35 cellular contexts compared by ENCODE assay signal in genomic region chr10:72654720-72655119, GRCh38.
"Had no signal": no experiment of that assay in that cellular context is flagged by ENCODE, and none has a peak within 500 bp of the region (broad histone marks: within the 10 kb centered on the region; RNA-seq: fewer than 3 reads in every experiment).

No MANE protein-coding gene starts in this region.

- ATAC-seq: activated CD8-positive, alpha-beta T cell treated with anti-CD3 and anti-CD28 coated beads for 36 hours; activated naive CD4-positive, alpha-beta T cell treated with anti-CD3 and anti-CD28 coated beads, Interleukin-2, amount 50 U/mL, for 72 hours; activated T-cell treated with anti-CD3 and anti-CD28 coated beads, Interleukin-2, amount 50 U/mL, for 4 hours; activated T-cell treated with anti-CD3 and anti-CD28 coated beads, Interleukin-2, amount 50 U/mL, for 72 hours; activated T-helper 17 cell treated with anti-CD3 and anti-CD28 coated beads, Interleukin-2, amount 50 U/mL, for 72 hours; body of pancreas had no signal

- H3K27me3 Mint-ChIP-seq: activated B cell treated with CpG ODN at 0.5 μM for 24 hours; activated CD4-positive, alpha-beta memory T cell treated with anti-CD3 and anti-CD28 coated beads for 36 hours; activated CD8-positive, alpha-beta T cell treated with anti-CD3 and anti-CD28 coated beads for 36 hours; activated naive CD8-positive, alpha-beta T cell treated with anti-CD3 and anti-CD28 coated beads for 36 hours; activated T-helper 17 cell treated with anti-CD3 and anti-CD28 coated beads, Interleukin-2, amount 50 U/mL, for 72 hours had no signal

- H3K36me3 Mint-ChIP-seq: activated CD4-positive, alpha-beta memory T cell treated with anti-CD3 and anti-CD28 coated beads for 36 hours; activated naive CD4-positive, alpha-beta T cell treated with anti-CD3 and anti-CD28 coated beads, Interleukin-2, amount 50 U/mL, for 72 hours; activated naive CD8-positive, alpha-beta T cell treated with anti-CD3 and anti-CD28 coated beads for 36 hours had no signal

- H3K36me3 ChIP-seq: adrenal gland, brain microvascular endothelial cell, breast epithelium had no signal

- H3K27ac ChIP-seq: adrenal gland, body of pancreas, brain microvascular endothelial cell, breast epithelium, VCaP had no signal

- H3K27ac Mint-ChIP-seq: activated B cell treated with CpG ODN at 0.5 μM for 24 hours; activated CD4-positive, alpha-beta memory T cell treated with anti-CD3 and anti-CD28 coated beads for 36 hours; activated CD4-positive, alpha-beta T cell treated with anti-CD3 and anti-CD28 coated beads, Interleukin-2, amount 10 ng/mL, durations not matched to agents 24 days and 14 days; activated CD8-positive, alpha-beta T cell treated with anti-CD3 and anti-CD28 coated beads for 36 hours; activated naive CD4-positive, alpha-beta T cell treated with anti-CD3 and anti-CD28 coated beads for 36 hours; activated naive CD4-positive, alpha-beta T cell treated with anti-CD3 and anti-CD28 coated beads, Interleukin-2, amount 50 U/mL, for 72 hours; activated naive CD8-positive, alpha-beta T cell treated with anti-CD3 and anti-CD28 coated beads for 36 hours; activated T-cell treated with anti-CD3 and anti-CD28 coated beads, Interleukin-2, amount 50 U/mL, for 72 hours; activated T-helper 1 cell treated with anti-CD3 and anti-CD28 coated beads, Interleukin-12 subunit alpha, Interleukin-12 subunit beta, Interleukin-2, Interleukin-4 antibody, amounts not matched to agents 30 ng/mL and 10 ng/mL and 1 ng/mL, durations not matched to agents 14 hours and 24 hours and 36 hours; activated T-helper 17 cell treated with anti-CD3 and anti-CD28 coated beads, Interleukin-2, amount 50 U/mL, for 72 hours; T-helper 1 cell treated with Interleukin-12 subunit alpha and Interleukin-12 subunit beta and Interleukin-4 antibody, amounts not matched to agents 30 μg/mL and 1 μg/mL, for 36 hours; T-helper 2 cell treated with Interferon-gamma antibody and Interleukin-4, amounts not matched to agents 5 μg/mL and 100 μg/mL, for 36 hours had no signal

- H3K27me3 ChIP-seq: adrenal gland, body of pancreas, brain microvascular endothelial cell, breast epithelium had no signal

- H3K4me3 Mint-ChIP-seq: activated B cell treated with CpG ODN at 0.5 μM for 24 hours; activated CD4-positive, alpha-beta memory T cell treated with anti-CD3 and anti-CD28 coated beads for 36 hours; activated CD4-positive, alpha-beta T cell treated with anti-CD3 and anti-CD28 coated beads, Interleukin-2, amount 10 ng/mL, durations not matched to agents 24 days and 14 days; activated CD8-positive, alpha-beta T cell treated with anti-CD3 and anti-CD28 coated beads for 36 hours; activated naive CD4-positive, alpha-beta T cell treated with anti-CD3 and anti-CD28 coated beads for 36 hours; activated naive CD8-positive, alpha-beta T cell treated with anti-CD3 and anti-CD28 coated beads for 36 hours; activated T-cell treated with anti-CD3 and anti-CD28 coated beads, Interleukin-2, amount 50 U/mL, for 4 hours; activated T-cell treated with anti-CD3 and anti-CD28 coated beads, Interleukin-2, amount 50 U/mL, for 72 hours; activated T-helper 1 cell treated with anti-CD3 and anti-CD28 coated beads, Interleukin-12 subunit alpha, Interleukin-12 subunit beta, Interleukin-2, Interleukin-4 antibody, amounts not matched to agents 30 ng/mL and 10 ng/mL and 1 ng/mL, durations not matched to agents 14 hours and 24 hours and 36 hours; activated T-helper 17 cell treated with anti-CD3 and anti-CD28 coated beads, Interleukin-2, amount 50 U/mL, for 72 hours; T-helper 1 cell treated with Interleukin-12 subunit alpha and Interleukin-12 subunit beta and Interleukin-4 antibody, amounts not matched to agents 30 μg/mL and 1 μg/mL, for 36 hours; T-helper 2 cell treated with Interferon-gamma antibody and Interleukin-4, amounts not matched to agents 5 μg/mL and 100 μg/mL, for 36 hours had no signal

- H3K4me1 ChIP-seq: adrenal gland, body of pancreas, breast epithelium had no signal

- DNase-seq: activated B cell treated with CpG ODN at 0.5 μM for 24 hours; activated CD4-positive, alpha-beta memory T cell treated with anti-CD3 and anti-CD28 coated beads for 36 hours; activated CD4-positive, alpha-beta T cell treated with anti-CD3 and anti-CD28 coated beads for 4 hours; activated CD4-positive, alpha-beta T cell treated with anti-CD3 and anti-CD28 coated beads, Interleukin-2, amount 10 ng/mL, durations not matched to agents 24 days and 14 days; activated CD4-positive, alpha-beta T cell treated with anti-CD3 and anti-CD28 coated beads, Interleukin-2, amount 50 U/mL, for 1 hour; activated CD4-positive, alpha-beta T cell treated with anti-CD3 and anti-CD28 coated beads, Interleukin-2, amount 50 U/mL, for 4 hours; activated CD4-positive, CD25-positive, alpha-beta regulatory T cell treated with anti-CD3 and anti-CD28 coated beads, Interleukin-2, amount 50 U/mL, for 72 hours; activated CD8-positive, alpha-beta memory T cell treated with anti-CD3 and anti-CD28 coated beads, Interleukin-2, amount 50 U/mL, for 4 hours; activated CD8-positive, alpha-beta T cell treated with anti-CD3 and anti-CD28 coated beads for 36 hours; activated effector memory CD4-positive, alpha-beta T cell treated with anti-CD3 and anti-CD28 coated beads, Interleukin-2, amount 50 U/mL, for 16 hours; activated gamma-delta T cell treated with Interleukin-2 at 50 U/mL for 16 hours; activated naive CD4-positive, alpha-beta T cell; activated naive CD4-positive, alpha-beta T cell treated with anti-CD3 and anti-CD28 coated beads for 36 hours; activated naive CD4-positive, alpha-beta T cell treated with anti-CD3 and anti-CD28 coated beads, Interleukin-2, amount 50 U/mL, for 16 hours; activated naive CD8-positive, alpha-beta T cell treated with anti-CD3 and anti-CD28 coated beads for 36 hours; activated T-cell treated with anti-CD3 and anti-CD28 coated beads for 4 hours; activated T-cell treated with anti-CD3 and anti-CD28 coated beads, Interleukin-2, amount 50 U/mL, for 1 hour; activated T-cell treated with anti-CD3 and anti-CD28 coated beads, Interleukin-2, amount 50 U/mL, for 4 hours; activated T-cell treated with anti-CD3 and anti-CD28 coated beads, Interleukin-2, amount 50 U/mL, for 72 hours; adrenal gland; amniotic stem cell; aorta; body of pancreas; brain microvascular endothelial cell; central memory CD4-positive, alpha-beta T cell; T-helper 1 cell; T-helper 2 cell; T-helper 9 cell had no signal

- H3K4me1 Mint-ChIP-seq: activated B cell treated with CpG ODN at 0.5 μM for 24 hours; activated CD4-positive, alpha-beta T cell treated with anti-CD3 and anti-CD28 coated beads, Interleukin-2, amount 10 ng/mL, durations not matched to agents 24 days and 14 days; activated naive CD8-positive, alpha-beta T cell treated with anti-CD3 and anti-CD28 coated beads for 36 hours; activated T-helper 17 cell treated with anti-CD3 and anti-CD28 coated beads, Interleukin-2, amount 50 U/mL, for 72 hours had no signal

- H3K4me3 ChIP-seq: adrenal gland, body of pancreas, breast epithelium had no signal

- H3K9me3 Mint-ChIP-seq: activated B cell treated with CpG ODN at 0.5 μM for 24 hours; activated CD4-positive, alpha-beta memory T cell treated with anti-CD3 and anti-CD28 coated beads for 36 hours; activated CD4-positive, alpha-beta T cell treated with anti-CD3 and anti-CD28 coated beads, Interleukin-2, amount 10 ng/mL, durations not matched to agents 24 days and 14 days; activated CD8-positive, alpha-beta T cell treated with anti-CD3 and anti-CD28 coated beads for 36 hours; activated naive CD4-positive, alpha-beta T cell treated with anti-CD3 and anti-CD28 coated beads for 36 hours; activated naive CD4-positive, alpha-beta T cell treated with anti-CD3 and anti-CD28 coated beads, Interleukin-2, amount 50 U/mL, for 72 hours; activated naive CD8-positive, alpha-beta T cell treated with anti-CD3 and anti-CD28 coated beads for 36 hours; activated T-cell treated with anti-CD3 and anti-CD28 coated beads, Interleukin-2, amount 50 U/mL, for 4 hours; activated T-cell treated with anti-CD3 and anti-CD28 coated beads, Interleukin-2, amount 50 U/mL, for 72 hours; activated T-helper 1 cell treated with anti-CD3 and anti-CD28 coated beads, Interleukin-12 subunit alpha, Interleukin-12 subunit beta, Interleukin-2, Interleukin-4 antibody, amounts not matched to agents 30 ng/mL and 10 ng/mL and 1 ng/mL, durations not matched to agents 14 hours and 24 hours and 36 hours; activated T-helper 17 cell treated with anti-CD3 and anti-CD28 coated beads, Interleukin-2, amount 50 U/mL, for 72 hours; T-helper 1 cell treated with Interleukin-12 subunit alpha and Interleukin-12 subunit beta and Interleukin-4 antibody, amounts not matched to agents 30 μg/mL and 1 μg/mL, for 36 hours; T-helper 2 cell treated with Interferon-gamma antibody and Interleukin-4, amounts not matched to agents 5 μg/mL and 100 μg/mL, for 36 hours had no signal
